23 cellular contexts compared by ENCODE assay signal in the genomic region with DNA sequence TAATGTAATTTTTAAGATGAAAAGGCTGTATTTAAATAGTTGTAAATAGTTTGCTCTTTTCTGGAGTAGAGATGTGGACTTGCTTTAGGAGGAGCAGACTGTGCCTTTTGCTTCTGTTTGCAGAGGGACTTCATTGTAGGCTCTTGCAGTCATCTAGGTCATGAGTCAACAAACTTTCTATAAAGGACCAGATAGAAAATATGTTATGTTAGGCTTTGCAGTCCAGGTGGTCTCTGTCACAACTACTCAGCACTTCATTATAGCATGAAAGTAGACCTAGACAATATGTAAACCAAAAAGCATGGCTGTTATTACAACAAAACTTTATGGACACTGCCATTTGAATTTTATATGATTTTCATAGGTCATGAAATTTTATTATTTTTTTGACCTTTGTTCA.
DNase-seq lines count a peak whose midpoint lies in the region; ATAC-seq, FAIRE-seq and TF ChIP-seq lines count a peak whose summit lies in the region.
"Had no signal": no experiment of that assay in that cellular context is flagged by ENCODE, and none has a peak within 500 bp of the region (broad histone marks: within the 10 kb centered on the region; RNA-seq: fewer than 3 reads in every experiment).

No MANE protein-coding gene starts in this region.

- H3K14ac ChIP-seq in H9 (ENCODE audit: insufficient read depth, low read length), result no peak overlapping the region

- H4K91ac ChIP-seq in H9 (ENCODE audit: insufficient read length, low read depth, low read length), result no peak overlapping the region

- CTCF ChIA-PET in PC-3 (lab: Charles Lee), result no interaction called here

- H3K4me3 ChIP-seq in PC-3 (ENCODE audit: low read length) (no peak overlapping the region), pancreas (no peak overlapping the region)
- H3K4me3 ChIP-seq: A549, BLaER1, Peyer's patch had no signal

- H2BK15ac ChIP-seq in H9 (ENCODE audit: low read depth, low read length), result no peak overlapping the region

- no peak overlapping the region for H3K23ac ChIP-seq in H9 (ENCODE audit: insufficient read length, low read depth, low read length)

- H2BK5ac ChIP-seq in H9 (ENCODE audit: insufficient read length, low read length), result no peak overlapping the region

- H3K27ac Mint-ChIP-seq in H9, result no peak overlapping the region
- H3K27ac Mint-ChIP-seq: CD4-positive, alpha-beta memory T cell had no signal

- no TSS peak for BruUV-seq in PC-3 (replicated peaks; lab: Mats Ljungman, UMichigan)

- ATAC-seq in PC-3 (no peak), pancreas (no peak)
- ATAC-seq: A549, HepG2, Right ventricle myocardium inferior had no signal

- no peak overlapping the region for H3K18ac ChIP-seq in H9 (ENCODE audit: insufficient read length, low read depth, low read length)

- H2AK5ac ChIP-seq in H9 (ENCODE audit: insufficient read length, low read length), result no peak overlapping the region

- H3K27me3 ChIP-seq in H9 (ENCODE audit: insufficient read depth, low read length) (no peaks in the 10 kb centered on the region), PC-3 (ENCODE audit: low read length) (no peaks in the 10 kb centered on the region), pancreas (no peaks in the 10 kb centered on the region)
- H3K27me3 ChIP-seq: BLaER1, Peyer's patch had no signal

- H3K36me3 ChIP-seq in PC-3 (ENCODE audit: low read depth, low read length) (no peaks in the 10 kb centered on the region; the same call in 1 of the 2 replicates), pancreas (no peaks in the 10 kb centered on the region)
- H3K36me3 ChIP-seq: BLaER1, Peyer's patch had no signal

- H4K8ac ChIP-seq in H9 (replicated peaks; ENCODE audit: insufficient read length, low read depth, low read length), result no peak overlapping the region

- H3K27ac ChIP-seq in H9 (ENCODE audit: insufficient read length, low read depth, low read length) (no peak overlapping the region), PC-3 (ENCODE audit: low read length) (no peak overlapping the region), pancreas (no peak overlapping the region)
- H3K27ac ChIP-seq: A549, BLaER1 had no signal

- H3K4me3 Mint-ChIP-seq in H9, result no peak overlapping the region
- H3K4me3 Mint-ChIP-seq: CD4-positive, alpha-beta memory T cell had no signal

- 0 out of 7 replicates have a peak, but pooled peaks cover 0 to 2% (median 0%) of the 10 kb centered on the region in 3 experiments for H3K36me3 Mint-ChIP-seq in H9 (ENCODE audit: insufficient read depth in 1 of 3, low read depth in 3 of 3)
- H3K36me3 Mint-ChIP-seq: CD4-positive, alpha-beta memory T cell had no signal

- no peaks in the 10 kb centered on the region for H3F3A ChIP-seq in PC-3 (ENCODE audit: low read length, unreplicated experiment)

- POLR2A ChIA-PET in PC-3 (lab: Charles Lee; ENCODE audit: unreplicated experiment), result no interaction called here

- H3K4me1 Mint-ChIP-seq in H9, result no peaks in the 10 kb centered on the region
- H3K4me1 Mint-ChIP-seq: CD4-positive, alpha-beta memory T cell had no signal

- H3T11ph ChIP-seq in H9 (ENCODE audit: low read length), result no peak overlapping the region

- H3K9me3 Mint-ChIP-seq in H9, result peaks cover 0 to 4% of the 10 kb centered on the region in 2 experiments; a peak in 2 of 5 replicates

- H4K5ac ChIP-seq in H9 (ENCODE audit: insufficient read length, low read depth, low read length), result no peak overlapping the region

- H3K9ac ChIP-seq in H9 (ENCODE audit: extremely low read depth, insufficient read length, low read length) (no peak overlapping the region), PC-3 (ENCODE audit: low read length) (no peak overlapping the region)
- H3K9ac ChIP-seq: BLaER1, SK-N-SH had no signal

- intact Hi-C loops in PC-3 (cut with micrococcal nuclease) (no loop called here), pancreas (cut with DNase I) (no loop called here)

- no peak overlapping the region for H2BK12ac ChIP-seq in H9 (ENCODE audit: insufficient read length, low read depth, low read length)

- H2AFZ ChIP-seq in H9 (ENCODE audit: low read length) (no peak overlapping the region), PC-3 (ENCODE audit: low read length) (no peak overlapping the region)

- no peaks in the 10 kb centered on the region for H3K79me1 ChIP-seq in H9 (ENCODE audit: insufficient read depth, low read depth, low read length, poor library complexity, severe bottlenecking)

- no peaks in the 10 kb centered on the region; the same call in 1 of the 2 replicates for H3K27me3 Mint-ChIP-seq in H9 (ENCODE audit: low read depth)

- no peaks in the 10 kb centered on the region for H3K9me3 ChIP-seq in H9 (ENCODE audit: control insufficient read depth, low read depth, low read length)
- H3K9me3 ChIP-seq in PC-3 (ENCODE audit: low read length), result no peaks in the 10 kb centered on the region
- H3K9me3 ChIP-seq in pancreas, result no peaks in the 10 kb centered on the region
- H3K9me3 ChIP-seq: A549, BLaER1, Peyer's patch had no signal

- H2BK20ac ChIP-seq in H9 (ENCODE audit: low read depth, low read length, poor library complexity, severe bottlenecking), result peak overlapping the region; percentile 75

- H4K20me1 ChIP-seq in H9 (ENCODE audit: control insufficient read depth, insufficient read depth, insufficient read length), result no peaks in the 10 kb centered on the region
- H4K20me1 ChIP-seq in PC-3 (ENCODE audit: low read length), result no peaks in the 10 kb centered on the region
- H4K20me1 ChIP-seq: BLaER1 had no signal

- no peaks in the 10 kb centered on the region for H3K4me1 ChIP-seq in H9 (ENCODE audit: insufficient read depth, low read length)
- peaks cover 33% of the 10 kb centered on the region for H3K4me1 ChIP-seq in PC-3 (ENCODE audit: insufficient read depth, low read length)
- H3K4me1 ChIP-seq in pancreas, result no peaks in the 10 kb centered on the region
- H3K4me1 ChIP-seq: A549, BLaER1 had no signal

- peak; percentile 64 for DNase-seq in DMS 273 (lab: John Stamatoyannopoulos, UW; ENCODE audit: unreplicated experiment)
- no peak for DNase-seq in H9
- DNase-seq in PC-3, result peak; percentile 1
- peak; percentile 57 for DNase-seq in left kidney (ENCODE audit: low read depth, low spot score)
- DNase-seq in activated CD4-positive, CD25-positive, alpha-beta regulatory T cell treated with anti-CD3 and anti-CD28 coated beads, Interleukin-2, amount 50 U/mL, for 72 hours, result no peak
- no peak for DNase-seq in activated CD4-positive, alpha-beta T cell treated with anti-CD3 and anti-CD28 coated beads for 48 hours
- DNase-seq in NCI-H446 treated with DMSO at 0.1 percent for 48 hours (lab: John Stamatoyannopoulos, UW), result no peak
- no peak for DNase-seq in pancreas
- DNase-seq: CD4-positive, alpha-beta memory T cell; DMS79; KG1; MV-4-11; NCI-H1417 treated with DMSO at 0.1 percent for 48 hours; NCI-H187 treated with DMSO at 0.1 percent for 48 hours; Peyer's patch; SK-N-SH had no signal

- no peak for FAIRE-seq in pancreas (lab: Jason Lieb, UNC)
- FAIRE-seq: A549, GM12892, GM18507, H1, HepG2 had no signal

- no peaks in the 10 kb centered on the region for H3K79me2 ChIP-seq in H9 (ENCODE audit: insufficient read depth, low read length)
- no peaks in the 10 kb centered on the region for H3K79me2 ChIP-seq in PC-3 (ENCODE audit: low read length)

- H3K9me2 ChIP-seq in PC-3 (replicated peaks; ENCODE audit: low read length), result no peaks in the 10 kb centered on the region
- H3K9me2 ChIP-seq: SK-N-SH had no signal

- TF ChIP-seq CTCF in H9 (conservative IDR thresholded peaks at IDR 0.05), result no peak
- no peak for TF ChIP-seq CTCF in PC-3 (conservative IDR thresholded peaks at IDR 0.05; ENCODE audit: low read depth, low read length)
- TF ChIP-seq CTCF in pancreas (IDR thresholded peaks at IDR 0.05), result no peak

- no peaks in the 10 kb centered on the region for H3K23me2 ChIP-seq in H9 (ENCODE audit: insufficient read length, low read depth, low read length, poor library complexity, severe bottlenecking)

- no peak overlapping the region for H3K56ac ChIP-seq in H9 (ENCODE audit: insufficient read length, low read depth, low read length)

- no peak overlapping the region for H3K4ac ChIP-seq in H9 (ENCODE audit: low read depth, low read length)

- H3K4me2 ChIP-seq in H9 (ENCODE audit: insufficient read depth, insufficient read length, low read length), result no peak overlapping the region
- H3K4me2 ChIP-seq in PC-3 (ENCODE audit: low read length), result no peak overlapping the region
- H3K4me2 ChIP-seq: A549, BLaER1, SK-N-SH had no signal

- no peak overlapping the region for H2BK120ac ChIP-seq in H9 (ENCODE audit: low read depth, low read length, poor library complexity, severe bottlenecking)

Comparison
In these comparisons a context has a peak if more than half of its experiments do, and no peak if none do; other contexts are left out.
1. DNase-seq: peak in DMS 273 (single experiment), PC-3 (single experiment) and left kidney (single experiment); none in H9 (single experiment), activated CD4-positive, CD25-positive, alpha-beta regulatory T cell treated with anti-CD3 and anti-CD28 coated beads, Interleukin-2, amount 50 U/mL, for 72 hours (single experiment), activated CD4-positive, alpha-beta T cell treated with anti-CD3 and anti-CD28 coated beads for 48 hours (single experiment), NCI-H446 treated with DMSO at 0.1 percent for 48 hours (single experiment) and pancreas (0 of 6).